In genomic region chr5:126543009-126543408, GRCh38 we compare ENCODE assay signal across 27 cellular contexts.
"Had no signal": no experiment of that assay in that cellular context is flagged by ENCODE, and none has a peak within 500 bp of the region (broad histone marks: within the 10 kb centered on the region; RNA-seq: fewer than 3 reads in every experiment).

No MANE protein-coding gene starts in this region.

- DNase-seq: activated B cell treated with CpG ODN at 0.5 μM for 24 hours; activated CD4-positive, alpha-beta T cell treated with anti-CD3 and anti-CD28 coated beads for 1 hour; activated CD4-positive, alpha-beta T cell treated with anti-CD3 and anti-CD28 coated beads, Interleukin-2, amount 10 ng/mL, durations not matched to agents 24 days and 14 days; activated CD4-positive, alpha-beta T cell treated with anti-CD3 and anti-CD28 coated beads, Interleukin-2, amount 50 U/mL, for 48 hours; activated CD8-positive, alpha-beta memory T cell treated with anti-CD3 and anti-CD28 coated beads, Interleukin-2, amount 10 ng/mL, durations not matched to agents 7 days and 5 days; activated effector memory CD4-positive, alpha-beta T cell treated with anti-CD3 and anti-CD28 coated beads, Interleukin-2, amount 50 U/mL, for 16 hours; activated naive CD4-positive, alpha-beta T cell treated with Interleukin-2 at 50 U/mL for 16 hours; activated naive CD8-positive, alpha-beta T cell treated with anti-CD3 and anti-CD28 coated beads, Interleukin-2, amount 50 U/mL, for 24 hours; activated T-cell treated with anti-CD3 and anti-CD28 coated beads, Interleukin-2, amount 50 U/mL, for 24 hours; amniotic stem cell; Kasumi-1; NCI-H1092; NCI-H1417; NCI-H1694; NCI-H2029; NCI-H345; NCI-H510A; NCI-H526 treated with DMSO at 0.1 percent for 48 hours; PC-3; SHP77 had no signal

- FAIRE-seq: astrocyte, RCC 7860 had no signal

- ATAC-seq: activated CD8-positive, alpha-beta memory T cell treated with anti-CD3 and anti-CD28 coated beads, Interleukin-2, amount 10 ng/mL, durations not matched to agents 7 days and 5 days; activated naive CD8-positive, alpha-beta T cell treated with anti-CD3 and anti-CD28 coated beads, Interleukin-2, amount 50 U/mL, for 24 hours; PC-3 had no signal

- H3K27ac Mint-ChIP-seq: activated B cell treated with CpG ODN at 0.5 μM for 24 hours; activated CD4-positive, alpha-beta T cell treated with anti-CD3 and anti-CD28 coated beads, Interleukin-2, amount 10 ng/mL, durations not matched to agents 24 days and 14 days; activated CD8-positive, alpha-beta memory T cell treated with anti-CD3 and anti-CD28 coated beads, Interleukin-2, amount 10 ng/mL, durations not matched to agents 7 days and 5 days; activated naive CD4-positive, alpha-beta T cell treated with anti-CD3 and anti-CD28 coated beads, Interleukin-2, amount 50 U/mL, for 72 hours; activated naive CD8-positive, alpha-beta T cell treated with anti-CD3 and anti-CD28 coated beads, Interleukin-2, amount 50 U/mL, for 24 hours; activated T-cell treated with anti-CD3 and anti-CD28 coated beads, Interleukin-2, amount 50 U/mL, for 24 hours; brain; T-helper 1 cell treated with Interleukin-12 subunit alpha and Interleukin-12 subunit beta and Interleukin-4 antibody, amounts not matched to agents 30 μg/mL and 1 μg/mL, for 36 hours had no signal

- H3K9me3 Mint-ChIP-seq: activated B cell treated with CpG ODN at 0.5 μM for 24 hours; activated CD4-positive, alpha-beta T cell treated with anti-CD3 and anti-CD28 coated beads, Interleukin-2, amount 10 ng/mL, durations not matched to agents 24 days and 14 days; activated naive CD4-positive, alpha-beta T cell treated with anti-CD3 and anti-CD28 coated beads, Interleukin-2, amount 50 U/mL, for 72 hours; activated naive CD8-positive, alpha-beta T cell treated with anti-CD3 and anti-CD28 coated beads, Interleukin-2, amount 50 U/mL, for 24 hours; activated T-cell treated with anti-CD3 and anti-CD28 coated beads, Interleukin-2, amount 50 U/mL, for 24 hours; T-helper 1 cell treated with Interleukin-12 subunit alpha and Interleukin-12 subunit beta and Interleukin-4 antibody, amounts not matched to agents 30 μg/mL and 1 μg/mL, for 36 hours had no signal

- H3K36me3 Mint-ChIP-seq: activated CD8-positive, alpha-beta memory T cell treated with anti-CD3 and anti-CD28 coated beads, Interleukin-2, amount 10 ng/mL, durations not matched to agents 7 days and 5 days; activated naive CD4-positive, alpha-beta T cell treated with anti-CD3 and anti-CD28 coated beads, Interleukin-2, amount 50 U/mL, for 72 hours had no signal

- H3K4me1 Mint-ChIP-seq: activated B cell treated with CpG ODN at 0.5 μM for 24 hours; activated CD4-positive, alpha-beta T cell treated with anti-CD3 and anti-CD28 coated beads, Interleukin-2, amount 10 ng/mL, durations not matched to agents 24 days and 14 days; activated naive CD8-positive, alpha-beta T cell treated with anti-CD3 and anti-CD28 coated beads, Interleukin-2, amount 50 U/mL, for 24 hours had no signal

- H3K9me3 ChIP-seq: SJSA1 had no signal

- H3K27me3 Mint-ChIP-seq: activated naive CD8-positive, alpha-beta T cell treated with anti-CD3 and anti-CD28 coated beads, Interleukin-2, amount 50 U/mL, for 24 hours; activated T-cell treated with anti-CD3 and anti-CD28 coated beads, Interleukin-2, amount 50 U/mL, for 24 hours; brain had no signal

- H3K27ac ChIP-seq: cardiac muscle cell, SJSA1 had no signal

- H3K27me3 ChIP-seq: cardiac muscle cell, SJSA1 had no signal

- H3K4me3 Mint-ChIP-seq: activated B cell treated with CpG ODN at 0.5 μM for 24 hours; activated CD4-positive, alpha-beta T cell treated with anti-CD3 and anti-CD28 coated beads, Interleukin-2, amount 10 ng/mL, durations not matched to agents 24 days and 14 days; activated CD8-positive, alpha-beta memory T cell treated with anti-CD3 and anti-CD28 coated beads, Interleukin-2, amount 10 ng/mL, durations not matched to agents 7 days and 5 days; activated naive CD8-positive, alpha-beta T cell treated with anti-CD3 and anti-CD28 coated beads, Interleukin-2, amount 50 U/mL, for 24 hours; activated T-cell treated with anti-CD3 and anti-CD28 coated beads, Interleukin-2, amount 50 U/mL, for 24 hours; brain; T-helper 1 cell treated with Interleukin-12 subunit alpha and Interleukin-12 subunit beta and Interleukin-4 antibody, amounts not matched to agents 30 μg/mL and 1 μg/mL, for 36 hours had no signal

- H3K4me3 ChIP-seq: cardiac muscle cell, SJSA1 had no signal
